ENCODE assay signal across 8 cellular contexts in the genomic region with DNA sequence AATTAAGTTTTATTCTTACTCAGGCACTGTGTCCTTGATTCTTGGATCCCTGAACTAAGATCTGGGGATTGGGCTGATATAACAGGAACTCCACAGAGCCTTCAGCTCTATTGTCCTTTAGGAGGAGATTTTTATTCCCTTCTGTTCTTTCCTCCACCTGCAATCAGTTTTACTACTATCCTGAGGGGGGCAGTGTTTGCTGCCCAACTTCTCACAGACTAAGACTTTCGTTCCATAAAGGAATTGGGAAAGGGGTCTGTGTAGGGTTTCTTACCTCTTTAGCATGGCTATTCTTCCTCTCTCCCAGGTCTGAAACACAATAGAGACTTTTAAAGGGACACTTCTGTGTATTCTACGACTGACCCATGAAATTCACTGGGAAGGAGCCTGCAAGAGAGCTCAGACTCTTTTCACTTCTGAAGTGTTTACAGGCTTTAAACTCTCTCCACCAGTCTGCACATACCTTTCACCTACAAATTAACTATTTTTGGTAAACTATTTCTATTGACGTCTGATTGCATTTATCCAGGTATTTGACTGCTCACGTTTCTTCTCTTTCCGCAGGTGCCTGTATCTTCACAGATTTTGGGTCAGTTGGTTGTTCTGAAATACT.
DNase-seq lines count a peak whose midpoint lies in the region; ATAC-seq and TF ChIP-seq lines count a peak whose summit lies in the region.

No MANE protein-coding gene starts in this region.

- no peak overlapping the region for H3K27ac ChIP-seq in ascending aorta
- H3K27ac ChIP-seq in lower lobe of right lung, result no peak overlapping the region

- peak in 2 of 3 experiments; percentile 42 to 64 for TF ChIP-seq CTCF in ascending aorta (IDR thresholded peaks at IDR 0.05)
- TF ChIP-seq CTCF in lower lobe of right lung (IDR thresholded peaks at IDR 0.05), result peak; percentile 37

- H3K4me1 ChIP-seq in ascending aorta, result no peaks in the 10 kb centered on the region
- H3K4me1 ChIP-seq in lower lobe of right lung, result no peaks in the 10 kb centered on the region

- intact Hi-C loops in ascending aorta (cut with DNase I), result no loop called here
- intact Hi-C loops in lower lobe of right lung (cut with DNase I), result no loop called here

- H3K36me3 ChIP-seq in ascending aorta (no peaks in the 10 kb centered on the region), lower lobe of right lung (no peaks in the 10 kb centered on the region)

- no peaks in the 10 kb centered on the region for H3K4me1 Mint-ChIP-seq in T-helper 2 cell treated with Interferon-gamma antibody and Interleukin-4, amounts not matched to agents 5 μg/mL and 100 μg/mL, for 36 hours (ENCODE audit: low read depth)

- H3K27me3 ChIP-seq in ascending aorta, result no peaks in the 10 kb centered on the region
- H3K27me3 ChIP-seq in lower lobe of right lung (ENCODE audit: low read depth), result no peaks in the 10 kb centered on the region

- H3K9me3 Mint-ChIP-seq in T-helper 2 cell treated with Interferon-gamma antibody and Interleukin-4, amounts not matched to agents 5 μg/mL and 100 μg/mL, for 36 hours, result no peaks in the 10 kb centered on the region

- H3K27me3 Mint-ChIP-seq in T-helper 2 cell treated with Interferon-gamma antibody and Interleukin-4, amounts not matched to agents 5 μg/mL and 100 μg/mL, for 36 hours (ENCODE audit: low read depth), result no peaks in the 10 kb centered on the region

- peak; percentile 38 for DNase-seq in D341Med (ENCODE audit: low spot score)
- no peak for DNase-seq in ascending aorta (ENCODE audit: low spot score in 2 of 2)
- DNase-seq in lower lobe of right lung, result no peak
- no peak for DNase-seq in NCI-H1092 (lab: John Stamatoyannopoulos, UW)
- no peak for DNase-seq in effector CD8-positive, alpha-beta T cell (lab: John Stamatoyannopoulos, UW)
- DNase-seq in T-helper 2 cell treated with Interferon-gamma antibody and Interleukin-4, amounts not matched to agents 5 μg/mL and 100 μg/mL, for 36 hours (ENCODE audit: low spot score), result no peak

- H3K4me3 ChIP-seq in ascending aorta (no peak overlapping the region), lower lobe of right lung (no peak overlapping the region)

- H3K9me3 ChIP-seq in ascending aorta (no peaks in the 10 kb centered on the region), lower lobe of right lung (no peaks in the 10 kb centered on the region)

- no peak overlapping the region for H3K27ac Mint-ChIP-seq in T-helper 2 cell treated with Interferon-gamma antibody and Interleukin-4, amounts not matched to agents 5 μg/mL and 100 μg/mL, for 36 hours

- H3K4me3 Mint-ChIP-seq in T-helper 2 cell treated with Interferon-gamma antibody and Interleukin-4, amounts not matched to agents 5 μg/mL and 100 μg/mL, for 36 hours, result no peak overlapping the region

- ATAC-seq in HG03432 (IDR thresholded peaks at IDR 0.05; ENCODE audit: unreplicated experiment) (peak; percentile 48), lower lobe of right lung (no peak), GM21723 (IDR thresholded peaks at IDR 0.05; ENCODE audit: unreplicated experiment) (no peak)

- no peaks in the 10 kb centered on the region for H3K36me3 Mint-ChIP-seq in T-helper 2 cell treated with Interferon-gamma antibody and Interleukin-4, amounts not matched to agents 5 μg/mL and 100 μg/mL, for 36 hours (ENCODE audit: low read depth)
